Comparison of ENCODE assay signal across 12 cellular contexts in the genomic region with DNA sequence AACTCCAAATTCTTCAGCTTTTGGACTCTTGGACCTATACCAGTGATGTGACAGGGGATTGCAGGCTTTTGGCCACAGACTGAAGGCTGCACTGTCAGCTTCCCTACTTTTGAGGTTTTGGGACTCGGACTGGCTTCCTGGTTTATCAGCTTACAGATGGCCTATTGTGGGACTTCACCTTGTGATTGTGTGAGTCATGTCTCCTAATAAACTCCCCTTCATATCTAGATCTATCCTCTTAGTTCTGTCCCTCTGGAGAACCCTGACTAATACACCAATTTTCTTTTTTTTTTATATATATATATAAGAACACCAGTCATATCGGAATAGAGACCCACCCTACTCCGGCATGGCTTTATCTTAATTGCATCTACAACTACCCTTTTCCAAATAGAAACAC.
"Had no signal": no experiment of that assay in that cellular context is flagged by ENCODE, and none has a peak within 500 bp of the region (broad histone marks: within the 10 kb centered on the region; RNA-seq: fewer than 3 reads in every experiment).

No MANE protein-coding gene starts in this region.

- H3K27ac Mint-ChIP-seq: WTC11 had no signal

- H3K36me3 ChIP-seq: esophagus muscularis mucosa, gastroesophageal sphincter, left ventricle myocardium inferior had no signal

- H3K4me3 Mint-ChIP-seq: WTC11 had no signal

- H3K9me3 ChIP-seq: esophagus muscularis mucosa, gastroesophageal sphincter, left ventricle myocardium inferior had no signal

- H3K4me1 ChIP-seq: esophagus muscularis mucosa, gastroesophageal sphincter, left ventricle myocardium inferior had no signal

- DNase-seq: activated CD4-positive, alpha-beta T cell treated with anti-CD3 and anti-CD28 coated beads for 48 hours; activated naive CD4-positive, alpha-beta T cell treated with Interleukin-2 at 50 U/mL for 16 hours; left ventricle myocardium inferior; mesenchymal stem cell; retina; small intestine had no signal

- H3K27ac ChIP-seq: esophagus muscularis mucosa, gastroesophageal sphincter, left ventricle myocardium inferior had no signal

- ATAC-seq: gastroesophageal sphincter, WTC11 had no signal

- FAIRE-seq: colon, keratinocyte, small intestine, urothelium cell line had no signal

- H3K36me3 Mint-ChIP-seq: WTC11 had no signal

- H3K27me3 ChIP-seq: esophagus muscularis mucosa, gastroesophageal sphincter had no signal

- H3K4me3 ChIP-seq: esophagus muscularis mucosa, gastroesophageal sphincter, left ventricle myocardium inferior had no signal

- H3K4me1 Mint-ChIP-seq: WTC11 had no signal
